ENCODE assay signal across 1 cellular context in genomic region chr15:77674327-77674726, GRCh38.
TF ChIP-seq lines count a peak whose summit lies in the region.

No MANE protein-coding gene starts in this region.

TF ChIP-seq in H1, 55 proteins besides CTCF, POLR2A, EP300 and RAD21 (continued from another document):
- TF ChIP-seq KDM1A (IDR thresholded peaks at IDR 0.05; ENCODE audit: borderline replicate concordance, low read length) (no peak), RFX5 (IDR thresholded peaks at IDR 0.05; ENCODE audit: borderline replicate concordance, low read depth, low read length) (no peak), RBBP5 (IDR thresholded peaks at IDR 0.05; ENCODE audit: borderline replicate concordance, low read depth, low read length) (no peak), JUND (IDR thresholded peaks at IDR 0.05; ENCODE audit: low read length) (no peak), BACH1 (IDR thresholded peaks at IDR 0.05; ENCODE audit: low read length) (no peak), CREB1 (IDR thresholded peaks at IDR 0.05) (no peak), BCL11A (IDR thresholded peaks at IDR 0.05; ENCODE audit: low read depth in 2 of 2, low read length in 2 of 2) (no peak), SP1 (IDR thresholded peaks at IDR 0.05; ENCODE audit: low read depth, low read length) (no peak), USF2 (IDR thresholded peaks at IDR 0.05; ENCODE audit: low read length) (no peak), TAF1 (IDR thresholded peaks at IDR 0.05; ENCODE audit: low read depth, low read length) (no peak), SRF (IDR thresholded peaks at IDR 0.05; ENCODE audit: low read depth, low read length) (no peak)
TF ChIP-seq in H1: peak in this region for 0.
